1 cellular context compared by ENCODE assay signal in the genomic region with DNA sequence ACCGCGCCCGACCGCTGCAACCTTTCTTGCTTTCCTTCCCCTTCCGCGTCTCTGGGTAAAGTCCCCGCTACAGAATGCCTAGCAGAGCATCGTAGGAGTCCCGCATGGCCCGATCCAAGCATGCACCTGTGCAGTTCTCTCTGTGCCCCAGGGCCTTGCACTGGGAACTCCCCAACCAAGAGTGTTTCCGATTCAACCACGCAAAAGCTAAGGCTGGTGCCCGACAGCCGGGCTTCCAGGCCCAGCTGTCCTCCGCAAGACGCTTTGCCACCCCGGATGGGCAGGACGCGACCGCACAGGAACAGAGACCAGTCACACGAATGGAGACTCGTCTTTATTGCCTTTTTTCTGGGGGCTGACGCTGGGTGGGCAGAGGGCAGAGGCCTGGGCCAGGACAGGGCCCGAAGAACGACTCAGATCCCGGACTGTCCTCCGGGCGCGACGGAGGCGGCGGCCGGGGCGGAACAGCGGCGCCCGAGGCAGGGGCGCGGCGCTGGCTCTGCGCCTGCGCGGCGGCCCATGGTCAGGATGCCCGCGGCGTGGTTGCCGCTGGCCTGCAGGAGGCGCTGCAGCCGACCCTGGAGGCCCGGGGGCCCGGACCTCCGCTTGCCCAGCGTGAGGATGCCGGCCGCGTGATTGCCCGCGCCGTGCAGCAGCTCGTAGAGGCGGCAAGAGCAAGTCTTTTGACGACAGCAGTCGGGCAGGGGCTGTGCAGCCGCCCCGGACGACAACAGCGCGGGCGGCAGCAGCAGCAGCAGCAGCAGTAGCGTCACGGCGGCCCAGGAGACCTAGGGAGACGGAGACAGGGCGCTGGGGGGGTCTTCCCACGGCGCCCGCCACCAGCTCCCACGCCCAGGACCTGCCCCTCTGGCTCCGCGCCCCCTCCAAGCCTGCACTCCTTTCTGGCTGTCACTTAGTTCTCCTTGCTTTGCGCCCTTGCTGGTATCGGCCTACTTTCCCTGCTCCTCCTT.
TF ChIP-seq lines count a peak whose summit lies in the region.

No MANE protein-coding gene starts in this region.

TF ChIP-seq in SK-N-SH, 30 proteins besides CTCF, POLR2A, EP300 and RAD21:
- TF ChIP-seq MAX (IDR thresholded peaks at IDR 0.05; ENCODE audit: low read depth) (peak; percentile 82; the same call in 1 of the 2 replicates), RFX5 (IDR thresholded peaks at IDR 0.05; ENCODE audit: low read length) (no peak), ELF1 (IDR thresholded peaks at IDR 0.05) (no peak), EZH2phosphoT487 (IDR thresholded peaks at IDR 0.05; ENCODE audit: borderline replicate concordance, low read depth) (no peak), GATA2 (CRISPR knock-in tag; IDR thresholded peaks at IDR 0.05) (no peak), FOSL2 (IDR thresholded peaks at IDR 0.05; ENCODE audit: borderline replicate concordance, low read depth) (no peak), USF2 (IDR thresholded peaks at IDR 0.05; ENCODE audit: borderline replicate concordance, low read depth, low read length) (no peak), NRF1 (IDR thresholded peaks at IDR 0.05; ENCODE audit: low read depth, low read length) (peak; percentile 78)
